Comparison of ENCODE assay signal across 1 cellular context in the genomic region with DNA sequence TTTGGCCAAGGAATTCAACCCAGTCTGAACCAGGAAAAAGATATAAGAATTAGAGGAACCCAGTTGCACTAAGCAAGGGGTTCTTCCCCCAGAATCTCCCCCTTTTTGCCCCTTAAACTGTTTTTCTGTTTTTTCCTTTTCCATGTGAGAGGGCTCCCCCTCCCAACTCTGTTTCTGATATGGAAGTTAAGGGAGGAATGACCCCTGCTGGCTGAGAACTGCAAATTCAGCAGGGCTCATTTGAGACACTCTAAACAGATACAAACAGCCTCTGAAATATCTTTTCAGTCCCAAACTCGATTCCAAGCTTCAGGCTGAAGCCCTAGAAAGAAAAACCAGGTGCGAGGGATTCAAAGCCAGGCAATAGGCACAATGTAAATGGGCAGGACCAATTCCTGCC.
TF ChIP-seq lines count a peak whose summit lies in the region.

No MANE protein-coding gene starts in this region.

TF ChIP-seq in endothelial cell of umbilical vein, 7 proteins besides CTCF, POLR2A, EP300 and RAD21:
- TF ChIP-seq, protein P1, sequence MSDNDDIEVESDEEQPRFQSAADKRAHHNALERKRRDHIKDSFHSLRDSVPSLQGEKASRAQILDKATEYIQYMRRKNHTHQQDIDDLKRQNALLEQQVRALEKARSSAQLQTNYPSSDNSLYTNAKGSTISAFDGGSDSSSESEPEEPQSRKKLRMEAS (IDR thresholded peaks at IDR 0.05; ENCODE audit: insufficient read depth, insufficient read length): no peak
- TF ChIP-seq POLR2AphosphoS5 (IDR thresholded peaks at IDR 0.05; ENCODE audit: insufficient read depth, low read depth, low read length): no peak
- TF ChIP-seq JUN (IDR thresholded peaks at IDR 0.05; ENCODE audit: borderline replicate concordance, insufficient read depth, insufficient read length, low read depth): no peak
- no peak for TF ChIP-seq EZH2 (IDR thresholded peaks at IDR 0.05; ENCODE audit: borderline replicate concordance, low read depth, low read length, severe bottlenecking)
- no peak for TF ChIP-seq MYC (IDR thresholded peaks at IDR 0.05; ENCODE audit: low read depth, low read length)
- TF ChIP-seq GATA2 (IDR thresholded peaks at IDR 0.05; ENCODE audit: insufficient read depth, insufficient read length, low read depth, low read length): no peak
- no peak for TF ChIP-seq FOS (IDR thresholded peaks at IDR 0.05; ENCODE audit: borderline replicate concordance, insufficient read depth, low read length)
TF ChIP-seq in endothelial cell of umbilical vein: peak in this region for 0.
